In genomic region chr16:2296662-2297505, GRCh38 we compare ENCODE assay signal across 2 cellular contexts.
TF ChIP-seq lines count a peak whose summit lies in the region.

No MANE protein-coding gene starts in this region.

TF ChIP-seq in GM12878, 131 proteins besides CTCF, POLR2A, EP300 and RAD21:
- TF ChIP-seq RUNX3 (IDR thresholded peaks at IDR 0.05; ENCODE audit: low read length) (peak; percentile 40; the same call in 1 of the 2 replicates), SMC3 (IDR thresholded peaks at IDR 0.05; ENCODE audit: borderline replicate concordance, low read length) (peak; percentile 40; the same call in 1 of the 2 replicates), ZNF207 (IDR thresholded peaks at IDR 0.05; ENCODE audit: borderline replicate concordance) (no peak), POLR2AphosphoS2 (IDR thresholded peaks at IDR 0.05; ENCODE audit: low read depth, low read length) (no peak)
TF ChIP-seq in GM12878: peak in this region for 2.

TF ChIP-seq in liver, 16 proteins besides CTCF, POLR2A, EP300 and RAD21 (continued from another document):
- TF ChIP-seq ATF3 (IDR thresholded peaks at IDR 0.05) (no peak), FOXA2 (IDR thresholded peaks at IDR 0.05) (no peak), FOXA1 (IDR thresholded peaks at IDR 0.05) (no peak)
